Comparison of ENCODE assay signal across 22 cellular contexts in genomic region chr2:84899681-84900080, GRCh38. TPM values are rescaled to one million over a fixed set of nuclear protein-coding genes. Genes with fewer than 3 reads are reported as not detected.
A peak's percentile ranks its signal among the peaks of the same experiment; 100 is the strongest.
DNase-seq lines count a peak whose midpoint lies in the region; ATAC-seq and TF ChIP-seq lines count a peak whose summit lies in the region.
"Had no signal": no experiment of that assay in that cellular context is flagged by ENCODE, and none has a peak within 500 bp of the region (broad histone marks: within the 10 kb centered on the region; RNA-seq: fewer than 3 reads in every experiment).

No MANE protein-coding gene starts in this region.

- H3K9me3 Mint-ChIP-seq in activated CD4-positive, alpha-beta T cell treated with anti-CD3 and anti-CD28 coated beads, Interleukin-2, amount 10 ng/mL, durations not matched to agents 24 days and 14 days, result peaks cover 11% of the 10 kb centered on the region

- DNase-seq in mammary epithelial cell (no peak), breast epithelium (ENCODE audit: low spot score in 2 of 2) (no peak), T-helper 17 cell (no peak), left lobe of liver (ENCODE audit: low spot score) (no peak)
- no peak for DNase-seq in activated CD4-positive, alpha-beta T cell treated with anti-CD3 and anti-CD28 coated beads, Interleukin-2, amount 10 ng/mL, durations not matched to agents 24 days and 14 days
- DNase-seq: activated CD4-positive, alpha-beta T cell treated with anti-CD3 and anti-CD28 coated beads, Interleukin-2, amount 10 ng/mL, durations not matched to agents 7 days and 5 days; activated gamma-delta T cell treated with Interleukin-2 at 50 U/mL for 16 hours; cortex of kidney; DMS 273 treated with DMSO at 0.1 percent for 48 hours; left ventricle myocardium superior; NCI-H1105; NCI-H2029; NCI-H526 treated with DMSO at 0.1 percent for 48 hours; RPMI8226; SK-N-SH; stimulated activated CD4-positive, alpha-beta T cell treated with anti-CD3 and anti-CD28 coated beads, Interleukin-1b, Interleukin-23, amount 100 ng/mL, for 48 hours had no signal

- in situ Hi-C loops in mammary epithelial cell (cut with MboI; ENCODE audit: low sequenced_read_pairs in 2 of 2), result loop anchor here in 1 of 2 donors (25.0 kb wide), 1 partner anchor 412 kb away; no protein-coding TSS in a partner anchor

- no TSS peak for BruUV-seq in mammary epithelial cell (replicated peaks; lab: Mats Ljungman, UMichigan)

- H3K27me3 Mint-ChIP-seq in T-helper 17 cell, result no peaks in the 10 kb centered on the region
- H3K27me3 Mint-ChIP-seq in activated CD4-positive, alpha-beta T cell treated with anti-CD3 and anti-CD28 coated beads, Interleukin-2, amount 10 ng/mL, durations not matched to agents 24 days and 14 days, result no peaks in the 10 kb centered on the region
- H3K27me3 Mint-ChIP-seq: activated CD4-positive, alpha-beta T cell treated with anti-CD3 and anti-CD28 coated beads, Interleukin-2, amount 10 ng/mL, durations not matched to agents 7 days and 5 days; IgD-negative memory B cell had no signal

- H3K27ac ChIP-seq in mammary epithelial cell (ENCODE audit: insufficient read depth, low read depth, low read length) (no peak overlapping the region), breast epithelium (no peak overlapping the region), gastroesophageal sphincter (no peak overlapping the region)
- H3K27ac ChIP-seq: cardiac muscle cell, neural progenitor cell had no signal

- H3K4me1 ChIP-seq in mammary epithelial cell (ENCODE audit: insufficient read depth, low read length), result peaks cover 32% of the 10 kb centered on the region
- H3K4me1 ChIP-seq in breast epithelium, result no peaks in the 10 kb centered on the region
- peaks cover 0 to 30% (median 4%) of the 10 kb centered on the region in 3 donors for H3K4me1 ChIP-seq in gastroesophageal sphincter

- no peaks in the 10 kb centered on the region for H3K36me3 ChIP-seq in mammary epithelial cell (ENCODE audit: insufficient read depth, low read length)
- no peaks in the 10 kb centered on the region for H3K36me3 ChIP-seq in breast epithelium
- no peaks in the 10 kb centered on the region for H3K36me3 ChIP-seq in gastroesophageal sphincter
- H3K36me3 ChIP-seq: cardiac muscle cell, neural progenitor cell had no signal

- intact Hi-C loops in mammary epithelial cell (cut with micrococcal nuclease) (no loop called here), breast epithelium (cut with DNase I; ENCODE audit: low total_unique reads) (no loop called here)
- intact Hi-C loops in activated CD4-positive, alpha-beta T cell treated with anti-CD3 and anti-CD28 coated beads, Interleukin-2, amount 10 ng/mL, durations not matched to agents 24 days and 14 days (cut with micrococcal nuclease), result no loop called here

- no peak overlapping the region for H3K9ac ChIP-seq in mammary epithelial cell (ENCODE audit: insufficient read depth, low read length)
- H3K9ac ChIP-seq: neural progenitor cell, SK-N-SH had no signal

- H4K20me1 ChIP-seq in mammary epithelial cell (ENCODE audit: insufficient read depth, low read length), result no peaks in the 10 kb centered on the region

- ATAC-seq in T-helper 17 cell, result no peak
- ATAC-seq in left lobe of liver, result peak; percentile 62
- ATAC-seq in gastroesophageal sphincter, result no peak
- no peak for ATAC-seq in GM19467 (IDR thresholded peaks at IDR 0.05; ENCODE audit: unreplicated experiment)
- ATAC-seq: left ventricle myocardium superior had no signal

- H3K4me3 Mint-ChIP-seq in T-helper 17 cell, result no peak overlapping the region
- no peak overlapping the region for H3K4me3 Mint-ChIP-seq in activated CD4-positive, alpha-beta T cell treated with anti-CD3 and anti-CD28 coated beads, Interleukin-2, amount 10 ng/mL, durations not matched to agents 24 days and 14 days
- H3K4me3 Mint-ChIP-seq: activated CD4-positive, alpha-beta T cell treated with anti-CD3 and anti-CD28 coated beads, Interleukin-2, amount 10 ng/mL, durations not matched to agents 7 days and 5 days; neural progenitor cell had no signal

- dilution Hi-C loops in mammary epithelial cell (cut with HindIII; ENCODE audit: low sequenced_read_pairs), result no loop called here

- H3K4me3 ChIP-seq in mammary epithelial cell (replicated peaks in 1 of 3; ENCODE audit: insufficient read depth in 1 of 3, low read depth in 2 of 3, low read length in 3 of 3) (no peak overlapping the region), breast epithelium (no peak overlapping the region), gastroesophageal sphincter (no peak overlapping the region)
- H3K4me3 ChIP-seq: cardiac muscle cell, neural progenitor cell, skin epidermis had no signal

- no peak for TF ChIP-seq CTCF in mammary epithelial cell (conservative IDR thresholded peaks at IDR 0.05 in 1 of 2, IDR thresholded peaks at IDR 0.05 in 1 of 2; ENCODE audit: extremely low read depth in 1 of 2, insufficient read depth in 1 of 2, low read depth in 1 of 2, low read length in 2 of 2)
- TF ChIP-seq CTCF in breast epithelium (IDR thresholded peaks at IDR 0.05), result no peak
- TF ChIP-seq CTCF in gastroesophageal sphincter (IDR thresholded peaks at IDR 0.05), result no peak

- WGBS in mammary epithelial cell (ENCODE audit: low coverage, missing lambda C conversion rate), result 93% methylated on average over 4 of the region's 4 CpGs
- 74 to 88% methylated on average over 4 of the region's 4 CpGs for WGBS in gastroesophageal sphincter (ENCODE audit: low coverage in 1 of 2), 2 donors

- H3K36me3 Mint-ChIP-seq in T-helper 17 cell (ENCODE audit: low read depth), result no peaks in the 10 kb centered on the region
- H3K36me3 Mint-ChIP-seq in activated CD4-positive, alpha-beta T cell treated with anti-CD3 and anti-CD28 coated beads, Interleukin-2, amount 10 ng/mL, durations not matched to agents 24 days and 14 days (ENCODE audit: low read depth), result peaks cover 1% of the 10 kb centered on the region
- H3K36me3 Mint-ChIP-seq: IgD-negative memory B cell, neural progenitor cell had no signal

- peak overlapping the region; percentile 24 for H2AFZ ChIP-seq in mammary epithelial cell (ENCODE audit: low read depth, low read length)
- H2AFZ ChIP-seq: neural progenitor cell had no signal

- H3K9me3 ChIP-seq in mammary epithelial cell (replicated peaks; ENCODE audit: insufficient read depth, low read length) (no peaks in the 10 kb centered on the region), breast epithelium (no peaks in the 10 kb centered on the region), T-helper 17 cell (ENCODE audit: control insufficient read depth, low read length, poor library complexity, severe bottlenecking) (no peaks in the 10 kb centered on the region), gastroesophageal sphincter (no peaks in the 10 kb centered on the region)
- H3K9me3 ChIP-seq: SK-N-SH had no signal

- TF ChIP-seq EP300 in gastroesophageal sphincter (IDR thresholded peaks at IDR 0.05), result no peak

- no peak for TF ChIP-seq POLR2A in breast epithelium (IDR thresholded peaks at IDR 0.05)
- no peak for TF ChIP-seq POLR2A in gastroesophageal sphincter (IDR thresholded peaks at IDR 0.05)

- no peaks in the 10 kb centered on the region for H3K79me2 ChIP-seq in mammary epithelial cell (ENCODE audit: insufficient read depth, low read length)

- H3K27ac Mint-ChIP-seq in T-helper 17 cell, result peak overlapping the region; percentile 94
- no peak overlapping the region for H3K27ac Mint-ChIP-seq in activated CD4-positive, alpha-beta T cell treated with anti-CD3 and anti-CD28 coated beads, Interleukin-2, amount 10 ng/mL, durations not matched to agents 24 days and 14 days
- H3K27ac Mint-ChIP-seq: IgD-negative memory B cell, neural progenitor cell had no signal

- H3K27me3 ChIP-seq in mammary epithelial cell (ENCODE audit: insufficient read depth, low read length), result no peaks in the 10 kb centered on the region
- H3K27me3 ChIP-seq in breast epithelium, result no peaks in the 10 kb centered on the region
- H3K27me3 ChIP-seq in gastroesophageal sphincter, result no peaks in the 10 kb centered on the region
- H3K27me3 ChIP-seq: cardiac muscle cell had no signal

- no peak overlapping the region for H3K4me2 ChIP-seq in mammary epithelial cell (ENCODE audit: insufficient read depth, low read depth, low read length)
- H3K4me2 ChIP-seq: neural progenitor cell, SK-N-SH had no signal

- CTCF ChIA-PET in mammary epithelial cell (lab: Charles Lee; ENCODE audit: low non-redundant PET), result no interaction called here

- peaks cover 40% of the 10 kb centered on the region for H3K4me1 Mint-ChIP-seq in T-helper 17 cell
- H3K4me1 Mint-ChIP-seq in activated CD4-positive, alpha-beta T cell treated with anti-CD3 and anti-CD28 coated beads, Interleukin-2, amount 10 ng/mL, durations not matched to agents 24 days and 14 days, result peaks cover 66% of the 10 kb centered on the region

RNA-seq across cellular contexts. Expression of gene TMSB10, which starts 5.8 kb away (rescaled TPM):
- total RNA-seq in mammary epithelial cell (1,000 to 10,000 TPM; 3,165 to 4,185 TPM), breast epithelium (1,000 to 10,000 TPM; 1,918 to 5,529 (median 3,700) TPM), T-helper 17 cell (1,000 to 10,000 TPM; 1,429 to 1,736 TPM), left lobe of liver (112 TPM), gastroesophageal sphincter (1,000 to 10,000 TPM in 3 of 4 donors, 100 to 1,000 TPM in 1; 797 to 2,612 (median 1,708) TPM)
- polyA plus RNA-seq in mammary epithelial cell, result 9,658 TPM
- 1,882 TPM for polyA minus RNA-seq in mammary epithelial cell
- total RNA-seq in activated CD4-positive, alpha-beta T cell treated with anti-CD3 and anti-CD28 coated beads, Interleukin-2, amount 10 ng/mL, durations not matched to agents 24 days and 14 days, result 2,196 and 2,218 TPM in 2 replicates

RNA-seq across cellular contexts. Expression of gene TRABD2A, which starts 18.8 kb away (rescaled TPM):
- 10 to 100 TPM in 1 of 2 donors, 1 to 10 TPM in 1; 9.7 to 20.7 TPM for total RNA-seq in mammary epithelial cell
- 11.5 TPM for polyA plus RNA-seq in mammary epithelial cell
- 16.4 TPM for polyA minus RNA-seq in mammary epithelial cell
- 1 to 10 TPM; 2.2 to 7.4 (median 5.6) TPM for total RNA-seq in breast epithelium
- 10 to 100 TPM; 60.5 to 93.7 TPM for total RNA-seq in T-helper 17 cell
- 0.68 TPM for total RNA-seq in left lobe of liver
- 1 to 10 TPM in 2 of 4 donors, under 1 TPM in 2; 0.47 to 2.7 (median 1.4) TPM for total RNA-seq in gastroesophageal sphincter
- 56.3 and 59.6 TPM in 2 replicates for total RNA-seq in activated CD4-positive, alpha-beta T cell treated with anti-CD3 and anti-CD28 coated beads, Interleukin-2, amount 10 ng/mL, durations not matched to agents 24 days and 14 days
- total RNA-seq: cardiac muscle cell had no signal
- polyA plus RNA-seq: cardiac muscle cell had no signal
